Comparison of ENCODE assay signal across 1 cellular context in the genomic region with DNA sequence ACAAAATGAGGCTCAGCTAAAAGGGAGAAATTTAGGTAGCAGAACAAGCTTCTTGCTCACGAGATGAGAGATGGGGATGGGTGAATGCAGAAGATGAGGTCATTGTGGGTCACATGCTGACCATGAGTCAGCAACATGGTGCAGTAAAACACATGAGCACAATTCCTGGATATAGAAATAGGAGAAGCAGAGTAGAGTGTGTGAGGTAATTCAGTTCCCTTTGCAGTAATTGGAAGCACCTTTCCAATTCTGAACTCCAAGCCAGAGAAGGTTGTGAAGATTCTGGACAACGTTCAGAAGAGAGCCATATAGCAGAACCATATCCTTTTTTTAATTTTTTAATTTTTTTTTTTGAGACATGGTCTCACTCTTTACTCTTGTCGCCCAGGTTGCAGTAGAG.
TF ChIP-seq lines count a peak whose summit lies in the region.

No MANE protein-coding gene starts in this region.

TF ChIP-seq in HEK293, 187 proteins besides CTCF, POLR2A, EP300 and RAD21 (continued from another document and continues in another):
- TF ChIP-seq, protein P1, sequence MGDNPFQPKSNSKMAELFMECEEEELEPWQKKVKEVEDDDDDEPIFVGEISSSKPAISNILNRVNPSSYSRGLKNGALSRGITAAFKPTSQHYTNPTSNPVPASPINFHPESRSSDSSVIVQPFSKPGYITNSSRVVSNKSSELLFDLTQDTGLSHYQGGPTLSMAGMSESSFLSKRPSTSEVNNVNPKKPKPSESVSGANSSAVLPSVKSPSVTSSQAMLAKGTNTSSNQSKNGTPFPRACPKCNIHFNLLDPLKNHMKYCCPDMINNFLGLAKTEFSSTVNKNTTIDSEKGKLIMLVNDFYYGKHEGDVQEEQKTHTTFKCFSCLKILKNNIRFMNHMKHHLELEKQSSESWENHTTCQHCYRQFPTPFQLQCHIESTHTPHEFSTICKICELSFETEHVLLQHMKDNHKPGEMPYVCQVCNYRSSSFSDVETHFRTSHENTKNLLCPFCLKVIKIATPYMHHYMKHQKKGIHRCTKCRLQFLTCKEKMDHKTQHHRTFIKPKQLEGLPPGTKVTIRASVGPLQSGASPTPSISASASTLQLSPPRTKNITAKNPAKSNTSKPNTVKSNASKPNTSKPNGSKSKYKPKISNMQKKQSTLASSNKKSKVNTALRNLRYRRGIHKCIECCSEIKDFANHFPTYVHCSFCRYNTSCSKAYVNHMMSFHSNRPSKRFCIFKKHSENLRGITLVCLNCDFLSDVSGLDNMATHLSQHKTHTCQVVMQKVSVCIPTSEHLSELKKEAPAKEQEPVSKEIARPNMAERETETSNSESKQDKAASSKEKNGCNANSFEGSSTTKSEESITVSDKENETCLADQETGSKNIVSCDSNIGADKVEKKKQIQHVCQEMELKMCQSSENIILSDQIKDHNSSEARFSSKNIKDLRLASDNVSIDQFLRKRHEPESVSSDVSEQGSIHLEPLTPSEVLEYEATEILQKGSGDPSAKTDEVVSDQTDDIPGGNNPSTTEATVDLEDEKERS (tag by site-specific recombination; IDR thresholded peaks at IDR 0.05): peak; percentile 94
- peak; percentile 90 for TF ChIP-seq PRDM1 (tag by site-specific recombination; IDR thresholded peaks at IDR 0.05)
- TF ChIP-seq, protein P2, sequence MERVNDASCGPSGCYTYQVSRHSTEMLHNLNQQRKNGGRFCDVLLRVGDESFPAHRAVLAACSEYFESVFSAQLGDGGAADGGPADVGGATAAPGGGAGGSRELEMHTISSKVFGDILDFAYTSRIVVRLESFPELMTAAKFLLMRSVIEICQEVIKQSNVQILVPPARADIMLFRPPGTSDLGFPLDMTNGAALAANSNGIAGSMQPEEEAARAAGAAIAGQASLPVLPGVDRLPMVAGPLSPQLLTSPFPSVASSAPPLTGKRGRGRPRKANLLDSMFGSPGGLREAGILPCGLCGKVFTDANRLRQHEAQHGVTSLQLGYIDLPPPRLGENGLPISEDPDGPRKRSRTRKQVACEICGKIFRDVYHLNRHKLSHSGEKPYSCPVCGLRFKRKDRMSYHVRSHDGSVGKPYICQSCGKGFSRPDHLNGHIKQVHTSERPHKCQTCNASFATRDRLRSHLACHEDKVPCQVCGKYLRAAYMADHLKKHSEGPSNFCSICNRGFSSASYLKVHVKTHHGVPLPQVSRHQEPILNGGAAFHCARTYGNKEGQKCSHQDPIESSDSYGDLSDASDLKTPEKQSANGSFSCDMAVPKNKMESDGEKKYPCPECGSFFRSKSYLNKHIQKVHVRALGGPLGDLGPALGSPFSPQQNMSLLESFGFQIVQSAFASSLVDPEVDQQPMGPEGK (tag by site-specific recombination; IDR thresholded peaks at IDR 0.05): peak; percentile 70
- peak; percentile 97 for TF ChIP-seq ZNF24 (tag by site-specific recombination; IDR thresholded peaks at IDR 0.05)
- peak; percentile 60; the same call in 1 of the 2 replicates for TF ChIP-seq MZF1 (tag by site-specific recombination; IDR thresholded peaks at IDR 0.05; ENCODE audit: borderline replicate concordance)
- TF ChIP-seq, protein P3, sequence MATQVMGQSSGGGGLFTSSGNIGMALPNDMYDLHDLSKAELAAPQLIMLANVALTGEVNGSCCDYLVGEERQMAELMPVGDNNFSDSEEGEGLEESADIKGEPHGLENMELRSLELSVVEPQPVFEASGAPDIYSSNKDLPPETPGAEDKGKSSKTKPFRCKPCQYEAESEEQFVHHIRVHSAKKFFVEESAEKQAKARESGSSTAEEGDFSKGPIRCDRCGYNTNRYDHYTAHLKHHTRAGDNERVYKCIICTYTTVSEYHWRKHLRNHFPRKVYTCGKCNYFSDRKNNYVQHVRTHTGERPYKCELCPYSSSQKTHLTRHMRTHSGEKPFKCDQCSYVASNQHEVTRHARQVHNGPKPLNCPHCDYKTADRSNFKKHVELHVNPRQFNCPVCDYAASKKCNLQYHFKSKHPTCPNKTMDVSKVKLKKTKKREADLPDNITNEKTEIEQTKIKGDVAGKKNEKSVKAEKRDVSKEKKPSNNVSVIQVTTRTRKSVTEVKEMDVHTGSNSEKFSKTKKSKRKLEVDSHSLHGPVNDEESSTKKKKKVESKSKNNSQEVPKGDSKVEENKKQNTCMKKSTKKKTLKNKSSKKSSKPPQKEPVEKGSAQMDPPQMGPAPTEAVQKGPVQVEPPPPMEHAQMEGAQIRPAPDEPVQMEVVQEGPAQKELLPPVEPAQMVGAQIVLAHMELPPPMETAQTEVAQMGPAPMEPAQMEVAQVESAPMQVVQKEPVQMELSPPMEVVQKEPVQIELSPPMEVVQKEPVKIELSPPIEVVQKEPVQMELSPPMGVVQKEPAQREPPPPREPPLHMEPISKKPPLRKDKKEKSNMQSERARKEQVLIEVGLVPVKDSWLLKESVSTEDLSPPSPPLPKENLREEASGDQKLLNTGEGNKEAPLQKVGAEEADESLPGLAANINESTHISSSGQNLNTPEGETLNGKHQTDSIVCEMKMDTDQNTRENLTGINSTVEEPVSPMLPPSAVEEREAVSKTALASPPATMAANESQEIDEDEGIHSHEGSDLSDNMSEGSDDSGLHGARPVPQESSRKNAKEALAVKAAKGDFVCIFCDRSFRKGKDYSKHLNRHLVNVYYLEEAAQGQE (tag by site-specific recombination; IDR thresholded peaks at IDR 0.05): 0 out of 2 replicates have a peak, but pooled peaks have one; percentile 23
- TF ChIP-seq ZFP69B (tag by site-specific recombination; IDR thresholded peaks at IDR 0.05): 0 out of 2 replicates have a peak, but pooled peaks have one; percentile 77
- TF ChIP-seq ZFP37 (tag by site-specific recombination; IDR thresholded peaks at IDR 0.05): peak; percentile 92
- no peak for TF ChIP-seq ZNF350 (tag by site-specific recombination; IDR thresholded peaks at IDR 0.05)
- no peak for TF ChIP-seq ZSCAN16 (tag by site-specific recombination; IDR thresholded peaks at IDR 0.05)
- TF ChIP-seq, protein P4, sequence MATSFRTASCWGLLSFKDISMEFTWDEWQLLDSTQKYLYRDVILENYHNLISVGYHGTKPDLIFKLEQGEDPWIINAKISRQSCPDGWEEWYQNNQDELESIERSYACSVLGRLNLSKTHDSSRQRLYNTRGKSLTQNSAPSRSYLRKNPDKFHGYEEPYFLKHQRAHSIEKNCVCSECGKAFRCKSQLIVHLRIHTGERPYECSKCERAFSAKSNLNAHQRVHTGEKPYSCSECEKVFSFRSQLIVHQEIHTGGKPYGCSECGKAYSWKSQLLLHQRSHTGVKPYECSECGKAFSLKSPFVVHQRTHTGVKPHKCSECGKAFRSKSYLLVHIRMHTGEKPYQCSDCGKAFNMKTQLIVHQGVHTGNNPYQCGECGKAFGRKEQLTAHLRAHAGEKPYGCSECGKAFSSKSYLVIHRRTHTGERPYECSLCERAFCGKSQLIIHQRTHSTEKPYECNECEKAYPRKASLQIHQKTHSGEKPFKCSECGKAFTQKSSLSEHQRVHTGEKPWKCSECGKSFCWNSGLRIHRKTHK (tag by site-specific recombination; IDR thresholded peaks at IDR 0.05): peak; percentile 22; the same call in 1 of the 2 replicates
- TF ChIP-seq, protein P5, sequence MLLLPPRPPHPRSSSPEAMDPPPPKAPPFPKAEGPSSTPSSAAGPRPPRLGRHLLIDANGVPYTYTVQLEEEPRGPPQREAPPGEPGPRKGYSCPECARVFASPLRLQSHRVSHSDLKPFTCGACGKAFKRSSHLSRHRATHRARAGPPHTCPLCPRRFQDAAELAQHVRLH (tag by site-specific recombination; IDR thresholded peaks at IDR 0.05): peak; percentile 16; the same call in 1 of the 2 replicates
- TF ChIP-seq ZNF596 (tag by site-specific recombination; IDR thresholded peaks at IDR 0.05): no peak
- peak; percentile 91 for TF ChIP-seq KLF8 (tag by site-specific recombination; IDR thresholded peaks at IDR 0.05)
- TF ChIP-seq ZBTB17 (tag by site-specific recombination; IDR thresholded peaks at IDR 0.05): peak; percentile 89
- peak; percentile 91 for TF ChIP-seq ZNF366 (tag by site-specific recombination; conservative IDR thresholded peaks at IDR 0.05)
- TF ChIP-seq ZNF677 (tag by site-specific recombination; IDR thresholded peaks at IDR 0.05): no peak
- no peak for TF ChIP-seq ZNF423 (tag by site-specific recombination; IDR thresholded peaks at IDR 0.05)
- TF ChIP-seq ZNF76 (tag by site-specific recombination; IDR thresholded peaks at IDR 0.05; ENCODE audit: borderline replicate concordance, low read depth): peak; percentile 23; the same call in 1 of the 2 replicates
- no peak for TF ChIP-seq ZNF48 (tag by site-specific recombination; IDR thresholded peaks at IDR 0.05)
- TF ChIP-seq, protein P6, sequence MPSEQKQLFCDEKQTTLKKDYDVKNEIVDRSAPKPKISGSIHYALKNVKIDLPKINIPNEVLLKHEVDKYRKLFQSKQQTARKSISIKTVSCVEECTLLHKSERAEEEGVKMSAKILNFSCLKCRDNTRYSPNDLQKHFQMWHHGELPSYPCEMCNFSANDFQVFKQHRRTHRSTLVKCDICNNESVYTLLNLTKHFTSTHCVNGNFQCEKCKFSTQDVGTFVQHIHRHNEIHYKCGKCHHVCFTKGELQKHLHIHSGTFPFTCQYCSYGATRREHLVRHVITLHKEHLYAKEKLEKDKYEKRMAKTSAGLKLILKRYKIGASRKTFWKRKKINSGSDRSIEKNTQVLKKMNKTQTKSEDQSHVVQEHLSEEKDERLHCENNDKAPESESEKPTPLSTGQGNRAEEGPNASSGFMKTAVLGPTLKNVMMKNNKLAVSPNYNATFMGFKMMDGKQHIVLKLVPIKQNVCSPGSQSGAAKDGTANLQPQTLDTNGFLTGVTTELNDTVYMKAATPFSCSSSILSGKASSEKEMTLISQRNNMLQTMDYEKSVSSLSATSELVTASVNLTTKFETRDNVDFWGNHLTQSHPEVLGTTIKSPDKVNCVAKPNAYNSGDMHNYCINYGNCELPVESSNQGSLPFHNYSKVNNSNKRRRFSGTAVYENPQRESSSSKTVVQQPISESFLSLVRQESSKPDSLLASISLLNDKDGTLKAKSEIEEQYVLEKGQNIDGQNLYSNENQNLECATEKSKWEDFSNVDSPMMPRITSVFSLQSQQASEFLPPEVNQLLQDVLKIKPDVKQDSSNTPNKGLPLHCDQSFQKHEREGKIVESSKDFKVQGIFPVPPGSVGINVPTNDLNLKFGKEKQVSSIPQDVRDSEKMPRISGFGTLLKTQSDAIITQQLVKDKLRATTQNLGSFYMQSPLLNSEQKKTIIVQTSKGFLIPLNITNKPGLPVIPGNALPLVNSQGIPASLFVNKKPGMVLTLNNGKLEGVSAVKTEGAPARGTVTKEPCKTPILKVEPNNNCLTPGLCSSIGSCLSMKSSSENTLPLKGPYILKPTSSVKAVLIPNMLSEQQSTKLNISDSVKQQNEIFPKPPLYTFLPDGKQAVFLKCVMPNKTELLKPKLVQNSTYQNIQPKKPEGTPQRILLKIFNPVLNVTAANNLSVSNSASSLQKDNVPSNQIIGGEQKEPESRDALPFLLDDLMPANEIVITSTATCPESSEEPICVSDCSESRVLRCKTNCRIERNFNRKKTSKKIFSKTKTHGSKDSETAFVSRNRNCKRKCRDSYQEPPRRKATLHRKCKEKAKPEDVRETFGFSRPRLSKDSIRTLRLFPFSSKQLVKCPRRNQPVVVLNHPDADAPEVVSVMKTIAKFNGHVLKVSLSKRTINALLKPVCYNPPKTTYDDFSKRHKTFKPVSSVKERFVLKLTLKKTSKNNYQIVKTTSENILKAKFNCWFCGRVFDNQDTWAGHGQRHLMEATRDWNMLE (tag by site-specific recombination; conservative IDR thresholded peaks at IDR 0.05; ENCODE audit: low read depth): peak; percentile 71
- TF ChIP-seq, protein P7, sequence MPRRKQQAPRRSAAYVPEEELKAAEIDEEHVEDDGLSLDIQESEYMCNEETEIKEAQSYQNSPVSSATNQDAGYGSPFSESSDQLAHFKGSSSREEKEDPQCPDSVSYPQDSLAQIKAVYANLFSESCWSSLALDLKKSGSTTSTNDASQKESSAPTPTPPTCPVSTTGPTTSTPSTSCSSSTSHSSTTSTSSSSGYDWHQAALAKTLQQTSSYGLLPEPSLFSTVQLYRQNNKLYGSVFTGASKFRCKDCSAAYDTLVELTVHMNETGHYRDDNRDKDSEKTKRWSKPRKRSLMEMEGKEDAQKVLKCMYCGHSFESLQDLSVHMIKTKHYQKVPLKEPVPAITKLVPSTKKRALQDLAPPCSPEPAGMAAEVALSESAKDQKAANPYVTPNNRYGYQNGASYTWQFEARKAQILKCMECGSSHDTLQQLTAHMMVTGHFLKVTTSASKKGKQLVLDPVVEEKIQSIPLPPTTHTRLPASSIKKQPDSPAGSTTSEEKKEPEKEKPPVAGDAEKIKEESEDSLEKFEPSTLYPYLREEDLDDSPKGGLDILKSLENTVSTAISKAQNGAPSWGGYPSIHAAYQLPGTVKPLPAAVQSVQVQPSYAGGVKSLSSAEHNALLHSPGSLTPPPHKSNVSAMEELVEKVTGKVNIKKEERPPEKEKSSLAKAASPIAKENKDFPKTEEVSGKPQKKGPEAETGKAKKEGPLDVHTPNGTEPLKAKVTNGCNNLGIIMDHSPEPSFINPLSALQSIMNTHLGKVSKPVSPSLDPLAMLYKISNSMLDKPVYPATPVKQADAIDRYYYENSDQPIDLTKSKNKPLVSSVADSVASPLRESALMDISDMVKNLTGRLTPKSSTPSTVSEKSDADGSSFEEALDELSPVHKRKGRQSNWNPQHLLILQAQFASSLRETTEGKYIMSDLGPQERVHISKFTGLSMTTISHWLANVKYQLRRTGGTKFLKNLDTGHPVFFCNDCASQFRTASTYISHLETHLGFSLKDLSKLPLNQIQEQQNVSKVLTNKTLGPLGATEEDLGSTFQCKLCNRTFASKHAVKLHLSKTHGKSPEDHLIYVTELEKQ (tag by site-specific recombination; IDR thresholded peaks at IDR 0.05; ENCODE audit: borderline replicate concordance): peak; percentile 76; the same call in 1 of the 2 replicates
- TF ChIP-seq ZNF184 (tag by site-specific recombination; IDR thresholded peaks at IDR 0.05): peak; percentile 91
- TF ChIP-seq GFI1B (tag by site-specific recombination; IDR thresholded peaks at IDR 0.05): no peak
- TF ChIP-seq ZNF529 (tag by site-specific recombination; IDR thresholded peaks at IDR 0.05; ENCODE audit: insufficient replicate concordance): peak; percentile 77
- TF ChIP-seq ZNF501 (tag by site-specific recombination; IDR thresholded peaks at IDR 0.05): peak; percentile 51; the same call in 1 of the 2 replicates
- TF ChIP-seq ZNF660 (tag by site-specific recombination; IDR thresholded peaks at IDR 0.05): peak; percentile 91
- peak; percentile 50 for TF ChIP-seq ZNF335 (tag by site-specific recombination; conservative IDR thresholded peaks at IDR 0.05)
- TF ChIP-seq GLIS1 (tag by site-specific recombination; IDR thresholded peaks at IDR 0.05): no peak
- TF ChIP-seq SCRT2 (tag by site-specific recombination; IDR thresholded peaks at IDR 0.05): peak; percentile 72
- TF ChIP-seq ZNF324 (tag by site-specific recombination; IDR thresholded peaks at IDR 0.05): peak; percentile 87; the same call in 1 of the 2 replicates
- TF ChIP-seq, protein P8, sequence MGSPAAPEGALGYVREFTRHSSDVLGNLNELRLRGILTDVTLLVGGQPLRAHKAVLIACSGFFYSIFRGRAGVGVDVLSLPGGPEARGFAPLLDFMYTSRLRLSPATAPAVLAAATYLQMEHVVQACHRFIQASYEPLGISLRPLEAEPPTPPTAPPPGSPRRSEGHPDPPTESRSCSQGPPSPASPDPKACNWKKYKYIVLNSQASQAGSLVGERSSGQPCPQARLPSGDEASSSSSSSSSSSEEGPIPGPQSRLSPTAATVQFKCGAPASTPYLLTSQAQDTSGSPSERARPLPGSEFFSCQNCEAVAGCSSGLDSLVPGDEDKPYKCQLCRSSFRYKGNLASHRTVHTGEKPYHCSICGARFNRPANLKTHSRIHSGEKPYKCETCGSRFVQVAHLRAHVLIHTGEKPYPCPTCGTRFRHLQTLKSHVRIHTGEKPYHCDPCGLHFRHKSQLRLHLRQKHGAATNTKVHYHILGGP (tag by site-specific recombination; IDR thresholded peaks at IDR 0.05): peak; percentile 85
